8 cellular contexts compared by ENCODE assay signal in the genomic region with DNA sequence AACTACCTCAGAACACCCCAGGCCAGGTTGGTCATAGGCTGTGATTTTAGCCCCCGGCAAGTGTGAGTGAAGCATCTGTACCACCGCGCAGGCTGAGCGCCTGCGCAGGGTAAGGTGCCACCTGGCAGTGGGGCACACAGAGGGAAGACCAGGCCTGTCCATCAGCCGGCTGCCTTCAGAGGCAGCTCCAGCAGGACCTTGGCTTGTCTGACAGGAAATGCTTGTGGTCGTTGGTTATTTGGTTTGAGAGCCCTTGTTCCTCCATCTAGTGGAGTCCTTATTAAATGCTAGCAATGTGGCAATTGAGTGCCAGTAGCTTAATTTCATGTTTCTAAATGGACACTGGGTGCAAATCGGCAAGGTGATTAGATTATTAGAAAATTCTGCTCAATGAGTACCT. TPM values are rescaled to one million over a fixed set of nuclear protein-coding genes. Genes with fewer than 3 reads are reported as not detected.
DNase-seq lines count a peak whose midpoint lies in the region; ATAC-seq and TF ChIP-seq lines count a peak whose summit lies in the region.

No MANE protein-coding gene starts in this region.

- TF ChIP-seq CTCF in SK-N-SH (IDR thresholded peaks at IDR 0.05) (peak; percentile 42), WERI-Rb-1 (IDR thresholded peaks at IDR 0.05; ENCODE audit: low read depth, low read length) (no peak)

- DNase-seq in AML-193 (lab: John Stamatoyannopoulos, UW) (peak; percentile 56 to 76), SK-N-SH (no peak), glomerular visceral epithelial cell (ENCODE audit: extremely low spot score) (peak; percentile 57), activated gamma-delta T cell (lab: John Stamatoyannopoulos, UW) (no peak), left cardiac atrium (no peak), WERI-Rb-1 (no peak)

- peaks cover 4 to 11% of the 10 kb centered on the region in 2 experiments for H3K4me1 ChIP-seq in SK-N-SH (ENCODE audit: control insufficient read depth in 1 of 2, insufficient read depth in 2 of 2, low read depth in 1 of 2, low read length in 1 of 2)

- H3K27me3 ChIP-seq in SK-N-SH (ENCODE audit: insufficient read depth) (no peaks in the 10 kb centered on the region), WERI-Rb-1 (ENCODE audit: insufficient read depth, low read depth, severe bottlenecking) (no peaks in the 10 kb centered on the region)

- H4K20me1 ChIP-seq in SK-N-SH (ENCODE audit: insufficient read depth), result peaks cover 70% of the 10 kb centered on the region

- no peak overlapping the region for H3K9ac ChIP-seq in SK-N-SH

- POLR2A ChIA-PET in SK-N-SH (lab: Yijun Ruan, JAX), result no interaction called here

- peak overlapping the region; percentile 56; the same call in 1 of the 2 replicates for H3K4me2 ChIP-seq in SK-N-SH

- no peaks in the 10 kb centered on the region for H3K9me2 ChIP-seq in SK-N-SH

- TF ChIP-seq EP300 in SK-N-SH (IDR thresholded peaks at IDR 0.05; ENCODE audit: borderline replicate concordance in 1 of 2, low read depth in 1 of 2, low read length in 1 of 2), result no peak

- H3K4me3 ChIP-seq in SK-N-SH (ENCODE audit: low read depth in 2 of 2, low read length in 1 of 2), result no peak overlapping the region
- no peak overlapping the region for H3K4me3 ChIP-seq in WERI-Rb-1 (ENCODE audit: low read depth, low read length)

- intact Hi-C loops in left cardiac atrium (cut with DNase I), result no loop called here

- peaks cover 7% of the 10 kb centered on the region for H3F3A ChIP-seq in SK-N-SH (replicated peaks; ENCODE audit: insufficient read depth)

- H3K9me3 ChIP-seq in SK-N-SH, result no peaks in the 10 kb centered on the region
- no peaks in the 10 kb centered on the region for H3K9me3 ChIP-seq in WERI-Rb-1 (ENCODE audit: severe bottlenecking)

- peaks cover 34 to 42% of the 10 kb centered on the region in 2 experiments for H3K36me3 ChIP-seq in SK-N-SH (replicated peaks in 1 of 2; ENCODE audit: control insufficient read depth in 1 of 2, insufficient read depth in 2 of 2, low read length in 1 of 2)
- peaks cover 50% of the 10 kb centered on the region for H3K36me3 ChIP-seq in WERI-Rb-1

- ATAC-seq in GM21529 (IDR thresholded peaks at IDR 0.05; ENCODE audit: unreplicated experiment) (peak; percentile 63), HG03354 (IDR thresholded peaks at IDR 0.05; ENCODE audit: poor library complexity, severe bottlenecking, unreplicated experiment) (no peak), left cardiac atrium (no peak)

- H2AFZ ChIP-seq in SK-N-SH (ENCODE audit: low read depth), result no peak overlapping the region

- H3K27ac ChIP-seq in SK-N-SH (ENCODE audit: low read depth in 2 of 2, low read length in 1 of 2) (peak overlapping the region; percentile 45 to 47; a peak in 3 of 4 replicates), WERI-Rb-1 (no peak overlapping the region)

- TF ChIP-seq RAD21 in SK-N-SH (IDR thresholded peaks at IDR 0.05; ENCODE audit: low read length), result no peak

- 80% methylated on average over 8 of the region's 8 CpGs for WGBS in SK-N-SH (ENCODE audit: low lambda C conversion rate)

- CTCF ChIA-PET in SK-N-SH (lab: Yijun Ruan, JAX), result interaction anchor here (1.0 to 1.5 kb wide), 3 partner anchors 10 to 104 kb away, joined by 3 to 6 read pairs (median 4); no protein-coding TSS in a partner anchor

- peaks cover 78% of the 10 kb centered on the region for H3K79me2 ChIP-seq in SK-N-SH (ENCODE audit: insufficient read depth)

TF ChIP-seq in SK-N-SH, 30 proteins besides CTCF, POLR2A, EP300 and RAD21:
- TF ChIP-seq, protein P1, sequence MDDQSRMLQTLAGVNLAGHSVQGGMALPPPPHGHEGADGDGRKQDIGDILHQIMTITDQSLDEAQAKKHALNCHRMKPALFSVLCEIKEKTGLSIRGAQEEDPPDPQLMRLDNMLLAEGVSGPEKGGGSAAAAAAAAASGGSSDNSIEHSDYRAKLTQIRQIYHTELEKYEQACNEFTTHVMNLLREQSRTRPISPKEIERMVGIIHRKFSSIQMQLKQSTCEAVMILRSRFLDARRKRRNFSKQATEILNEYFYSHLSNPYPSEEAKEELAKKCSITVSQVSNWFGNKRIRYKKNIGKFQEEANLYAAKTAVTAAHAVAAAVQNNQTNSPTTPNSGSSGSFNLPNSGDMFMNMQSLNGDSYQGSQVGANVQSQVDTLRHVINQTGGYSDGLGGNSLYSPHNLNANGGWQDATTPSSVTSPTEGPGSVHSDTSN (IDR thresholded peaks at IDR 0.05), result peak; percentile 61
- TF ChIP-seq SIN3A (IDR thresholded peaks at IDR 0.05; ENCODE audit: borderline replicate concordance, low read depth, low read length), result no peak
- no peak for TF ChIP-seq FOSL2 (IDR thresholded peaks at IDR 0.05; ENCODE audit: borderline replicate concordance, low read depth)
- no peak for TF ChIP-seq EZH2phosphoT487 (IDR thresholded peaks at IDR 0.05; ENCODE audit: borderline replicate concordance, low read depth)

RNA-seq across cellular contexts. Expression of a gene that starts 27.5 kb away (rescaled TPM):
- 66.9 and 84.6 TPM in 2 replicates for polyA plus RNA-seq in SK-N-SH (2012; rRNA removed)
- 13.9 and 26.7 TPM in 2 replicates for polyA plus RNA-seq in SK-N-SH (2012; cell fraction: cytosol; rRNA removed)
- 442 and 628 TPM in 2 replicates for polyA plus RNA-seq in SK-N-SH (2012; cell fraction: nucleus; rRNA removed)
- 10 to 100 TPM; 19.7 to 22.1 TPM for total RNA-seq in left cardiac atrium

RNA-seq across cellular contexts. Expression of a gene that starts 39.8 kb away (rescaled TPM):
- polyA plus RNA-seq in SK-N-SH (2012; rRNA removed), result 18.1 and 18.6 TPM in 2 replicates
- polyA plus RNA-seq in SK-N-SH (2012; cell fraction: cytosol; rRNA removed), result 23.4 and 25.2 TPM in 2 replicates
- polyA plus RNA-seq in SK-N-SH (2012; cell fraction: nucleus; rRNA removed), result 32.0 and 38.8 TPM in 2 replicates
- 10 to 100 TPM; 41.0 to 45.7 TPM for total RNA-seq in left cardiac atrium

RNA-seq across cellular contexts. Expression of a gene that starts 44.4 kb away (rescaled TPM):
- polyA plus RNA-seq in SK-N-SH (2012; rRNA removed), result not detected in 2 replicates
- polyA plus RNA-seq in SK-N-SH (2012; cell fraction: cytosol; rRNA removed), result not detected in 2 replicates
- polyA plus RNA-seq in SK-N-SH (2012; cell fraction: nucleus; rRNA removed), result 0.06 TPM in 1 of 2 replicates, not detected in the other
- not detected for total RNA-seq in left cardiac atrium

Comparison
In these comparisons a context has a peak if more than half of its experiments do, and no peak if none do; other contexts are left out.
1. DNase-seq: peak in AML-193 (2 of 2) and glomerular visceral epithelial cell (single experiment); none in SK-N-SH (single experiment), activated gamma-delta T cell (single experiment), left cardiac atrium (single experiment) and WERI-Rb-1 (single experiment).